20 cellular contexts compared by ENCODE assay signal in the genomic region with DNA sequence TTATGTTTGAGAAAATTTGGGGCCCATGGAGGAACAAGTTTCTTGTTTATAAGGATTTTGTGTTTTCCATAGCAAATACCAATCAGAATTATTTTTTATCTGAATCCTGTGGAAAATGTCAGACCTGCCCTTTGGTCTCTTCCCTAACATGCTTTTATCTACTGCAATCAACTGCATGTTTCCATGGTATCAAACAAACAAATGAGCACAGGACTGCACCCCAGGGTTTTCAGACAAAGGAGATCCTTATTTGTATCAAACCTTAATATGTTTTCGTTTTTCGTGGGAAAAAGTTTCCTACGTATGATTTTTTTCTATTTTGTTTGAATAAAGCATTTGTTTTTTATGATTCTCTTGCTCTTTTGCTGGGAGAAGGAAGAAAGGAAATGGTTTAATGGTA.
DNase-seq lines count a peak whose midpoint lies in the region; ATAC-seq, FAIRE-seq and TF ChIP-seq lines count a peak whose summit lies in the region.
"Had no signal": no experiment of that assay in that cellular context is flagged by ENCODE, and none has a peak within 500 bp of the region (broad histone marks: within the 10 kb centered on the region; RNA-seq: fewer than 3 reads in every experiment).

No MANE protein-coding gene starts in this region.

- no peak overlapping the region for H3K4me3 ChIP-seq in K562
- no peak overlapping the region for H3K4me3 ChIP-seq in HepG2 (replicated peaks in 1 of 3; ENCODE audit: insufficient read depth in 1 of 3, low read depth in 2 of 3, low read length in 3 of 3)
- no peak overlapping the region for H3K4me3 ChIP-seq in small intestine (ENCODE audit: low read depth in 1 of 2, low read length in 2 of 2)
- H3K4me3 ChIP-seq: BLaER1 treated with 17β-estradiol and CSF1 and Interleukin-3, amounts not matched to agents 10 nM and 100 nM; GM23248; MG63 had no signal

- H3K4me2 ChIP-seq in K562 (ENCODE audit: insufficient read depth, low read length), result no peak overlapping the region
- H3K4me2 ChIP-seq in HepG2 (ENCODE audit: low read depth, low read length), result no peak overlapping the region
- H3K4me2 ChIP-seq: BLaER1 treated with 17β-estradiol and CSF1 and Interleukin-3, amounts not matched to agents 10 nM and 100 nM had no signal

- H3K9me3 ChIP-seq in K562 (replicated peaks; ENCODE audit: control insufficient read depth, insufficient read depth, low read depth, low read length), result no peaks in the 10 kb centered on the region
- H3K9me3 ChIP-seq in HepG2 (ENCODE audit: low read length), result no peaks in the 10 kb centered on the region
- no peaks in the 10 kb centered on the region for H3K9me3 ChIP-seq in small intestine (ENCODE audit: control insufficient read depth, low read depth)
- H3K9me3 ChIP-seq: BLaER1 treated with 17β-estradiol and CSF1 and Interleukin-3, amounts not matched to agents 10 nM and 100 nM; MG63 had no signal

- no peaks in the 10 kb centered on the region for H3K9me1 ChIP-seq in K562 (ENCODE audit: control insufficient read depth, insufficient read depth, low read length)

- no peaks in the 10 kb centered on the region for H4K20me1 ChIP-seq in K562 (replicated peaks; ENCODE audit: control insufficient read depth, insufficient read depth, low read length)
- H4K20me1 ChIP-seq in HepG2 (ENCODE audit: insufficient read depth, low read length), result no peaks in the 10 kb centered on the region
- H4K20me1 ChIP-seq: BLaER1 treated with 17β-estradiol and CSF1 and Interleukin-3, amounts not matched to agents 10 nM and 100 nM had no signal

- WGBS in K562 (ENCODE audit: insufficient coverage, low coverage, missing lambda C conversion rate), result 43% methylated on average over 3 of the region's 3 CpGs
- WGBS in HepG2 (ENCODE audit: low lambda C conversion rate), result 85% methylated on average over 3 of the region's 3 CpGs
- 16 to 53% (median 49%) methylated on average over 3 of the region's 3 CpGs for WGBS in small intestine, 3 donors

- CTCF ChIA-PET in K562 (lab: Yijun Ruan, JAX; ENCODE audit: low intra/inter-chr PET ratio) (no interaction called here), HepG2 (lab: Yijun Ruan, JAX; ENCODE audit: low intra/inter-chr PET ratio, low total read pairs) (no interaction called here)

- no peak overlapping the region for H2AFZ ChIP-seq in K562 (ENCODE audit: low read depth, low read length)
- H2AFZ ChIP-seq in HepG2 (ENCODE audit: low read length), result no peak overlapping the region
- H2AFZ ChIP-seq: GM23248 had no signal

- intact Hi-C loops in K562 (cut with micrococcal nuclease), result no loop called here
- intact Hi-C loops in HepG2 (cut with micrococcal nuclease; ENCODE audit: unreplicated experiment), result no loop called here

- TF ChIP-seq RAD21 in K562 (CRISPR knock-in tag; conservative IDR thresholded peaks at IDR 0.05 in 1 of 2, IDR thresholded peaks at IDR 0.05 in 1 of 2) (no peak), HepG2 (CRISPR knock-in tag; IDR thresholded peaks at IDR 0.05) (no peak)

- no peak overlapping the region for H3K9ac ChIP-seq in K562 (ENCODE audit: insufficient read depth in 1 of 2, low read depth in 2 of 2, low read length in 2 of 2)
- no peak overlapping the region for H3K9ac ChIP-seq in HepG2 (ENCODE audit: insufficient read depth, low read depth, low read length)
- H3K9ac ChIP-seq: BLaER1 treated with 17β-estradiol and CSF1 and Interleukin-3, amounts not matched to agents 10 nM and 100 nM; GM23248 had no signal

- H3K36me3 ChIP-seq in K562 (ENCODE audit: control insufficient read depth, insufficient read depth, low read length) (no peaks in the 10 kb centered on the region), HepG2 (replicated peaks in 1 of 2; ENCODE audit: control insufficient read depth in 1 of 2, insufficient read depth in 2 of 2, low read length in 2 of 2) (0 out of 5 replicates have a peak, but pooled peaks cover 0 to 3% of the 10 kb centered on the region in 2 experiments), small intestine (ENCODE audit: control insufficient read depth in 2 of 2, insufficient read depth in 2 of 2, low read length in 2 of 2) (no peaks in the 10 kb centered on the region)
- H3K36me3 ChIP-seq: MG63 had no signal

- no peak overlapping the region for H3K27ac ChIP-seq in K562 (ENCODE audit: extremely low read depth, low read depth, low read length)
- peak overlapping the region; percentile 31 for H3K27ac ChIP-seq in HepG2 (ENCODE audit: extremely low read length, insufficient read depth, low read length)
- H3K27ac ChIP-seq in small intestine (ENCODE audit: low read depth in 1 of 2, low read length in 1 of 2), result no peak overlapping the region
- H3K27ac ChIP-seq: BLaER1 treated with 17β-estradiol and CSF1 and Interleukin-3, amounts not matched to agents 10 nM and 100 nM; GM23248; HL-60 had no signal

- no peak for TF ChIP-seq CTCF in K562 (IDR thresholded peaks at IDR 0.05 in 2 of 3, conservative IDR thresholded peaks at IDR 0.05 in 1 of 3; ENCODE audit: insufficient read depth in 2 of 3, low read depth in 1 of 3, low read length in 3 of 3)
- TF ChIP-seq CTCF in HepG2 (CRISPR knock-in tag; IDR thresholded peaks at IDR 0.05), result no peak
- TF ChIP-seq CTCF in GM13977 (IDR thresholded peaks at IDR 0.05; ENCODE audit: extremely low read depth, insufficient read depth, missing control alignments), result no peak

- FAIRE-seq in K562 (lab: Jason Lieb, UNC) (no peak), HepG2 (lab: Jason Lieb, UNC) (no peak), small intestine (lab: Jason Lieb, UNC) (no peak)
- FAIRE-seq: G401.6 had no signal

- no peaks in the 10 kb centered on the region for H3K79me2 ChIP-seq in K562 (ENCODE audit: control insufficient read depth, insufficient read depth, low read length)
- no peaks in the 10 kb centered on the region for H3K79me2 ChIP-seq in HepG2 (ENCODE audit: insufficient read depth, low read length)

- H3K27me3 ChIP-seq in K562 (ENCODE audit: control insufficient read depth in 2 of 2, insufficient read depth in 2 of 2, low read length in 2 of 2) (no peaks in the 10 kb centered on the region), HepG2 (ENCODE audit: control insufficient read depth in 1 of 2, insufficient read depth in 2 of 2, low read length in 2 of 2) (no peaks in the 10 kb centered on the region; a peak in 1 of 5 replicates), small intestine (ENCODE audit: control insufficient read depth in 2 of 2, insufficient read depth in 2 of 2, low read length in 2 of 2) (no peaks in the 10 kb centered on the region)
- H3K27me3 ChIP-seq: BLaER1 treated with 17β-estradiol and CSF1 and Interleukin-3, amounts not matched to agents 10 nM and 100 nM; MG63 had no signal

- ATAC-seq in K562, result no peak
- peak; percentile 67; the same call in 2 of the 3 replicates for ATAC-seq in HepG2
- ATAC-seq in GM18519 (IDR thresholded peaks at IDR 0.05; ENCODE audit: low FRiP score, unreplicated experiment), result no peak
- ATAC-seq: Panc1, Right ventricle myocardium inferior had no signal

- TF ChIP-seq EP300 in K562 (IDR thresholded peaks at IDR 0.05; ENCODE audit: low read length) (no peak), HepG2 (IDR thresholded peaks at IDR 0.05; ENCODE audit: low read depth in 2 of 2, low read length in 2 of 2) (no peak), HepG2 (CRISPR knock-in tag; IDR thresholded peaks at IDR 0.05; ENCODE audit: borderline replicate concordance) (no peak)

- TF ChIP-seq POLR2A in K562 (conservative IDR thresholded peaks at IDR 0.05), result no peak
- no peak for TF ChIP-seq POLR2A in HepG2 (IDR thresholded peaks at IDR 0.05; ENCODE audit: insufficient read depth in 1 of 2, low read depth in 2 of 2, low read length in 2 of 2)

- BruUV-seq in K562 (replicated peaks; lab: Mats Ljungman, UMichigan), result no TSS peak
- BruUV-seq in HepG2 (replicated peaks; lab: Mats Ljungman, UMichigan), result no TSS peak

- POLR2A ChIA-PET in K562 (lab: Yijun Ruan, JAX) (no interaction called here), HepG2 (lab: Yijun Ruan, JAX) (no interaction called here)

- DNase-seq in NCI-H748 (lab: John Stamatoyannopoulos, UW; ENCODE audit: unreplicated experiment) (peak; percentile 66), NCI-H748 treated with DMSO at 0.1 percent for 48 hours (lab: John Stamatoyannopoulos, UW) (no peak), K562 (ENCODE audit: extremely low read depth in 1 of 4, low spot score in 3 of 4) (no peak), HepG2 (ENCODE audit: low spot score) (peak; percentile 72), small intestine (peak; percentile 62), SIG-M5 (lab: John Stamatoyannopoulos, UW) (no peak), GM13977 (ENCODE audit: low spot score) (no peak)
- DNase-seq: DND-41, GM23248, HCEC 1CT, MG63, NCI-H1092 treated with DMSO at 0.1 percent for 48 hours, NCI-H1694, NCI-H2107 had no signal

- H3K4me1 ChIP-seq in K562 (replicated peaks in 1 of 2; ENCODE audit: control insufficient read depth in 2 of 2, insufficient read depth in 2 of 2, low read length in 2 of 2), result peaks cover 0 to 5% of the 10 kb centered on the region in 2 experiments; a peak in 2 of 5 replicates
- H3K4me1 ChIP-seq in HepG2 (ENCODE audit: insufficient read depth, low read length), result peaks cover 9% of the 10 kb centered on the region
- peaks cover 2 to 9% of the 10 kb centered on the region in 2 donors for H3K4me1 ChIP-seq in small intestine (ENCODE audit: control insufficient read depth in 2 of 2, insufficient read depth in 1 of 2, low read depth in 1 of 2, low read length in 1 of 2)

- in situ Hi-C loops in K562 (cut with MboI), result no loop called here
- in situ Hi-C loops in HepG2 (cut with HindIII; ENCODE audit: extremely low pct_ligation_motif_present, low pct_unique_long_range_greater_than_20kb), result no loop called here
- in situ Hi-C loops in GM13977 (cut with MboI; ENCODE audit: low pct_unique_long_range_greater_than_20kb, low sequenced_read_pairs, unreplicated experiment), result no loop called here

TF ChIP-seq in K562, 482 proteins besides CTCF, POLR2A, EP300 and RAD21 (continues in another document):
- TF ChIP-seq ZNF140 (CRISPR knock-in tag; IDR thresholded peaks at IDR 0.05) (no peak), MYBL2 (IDR thresholded peaks at IDR 0.05; ENCODE audit: low read depth) (no peak), MYBL2 (CRISPR knock-in tag; IDR thresholded peaks at IDR 0.05; ENCODE audit: borderline replicate concordance) (no peak), RFX1 (IDR thresholded peaks at IDR 0.05) (peak; percentile 33), ZNF76 (CRISPR knock-in tag; IDR thresholded peaks at IDR 0.05; ENCODE audit: borderline replicate concordance) (no peak), ARID2 (IDR thresholded peaks at IDR 0.05) (no peak), MEF2A (IDR thresholded peaks at IDR 0.05; ENCODE audit: control insufficient read depth, low read depth, low read length) (no peak)

TF ChIP-seq in HepG2, 621 proteins besides CTCF, POLR2A, EP300 and RAD21 (continues in another document):
- no peak for TF ChIP-seq ZFY (CRISPR knock-in tag; IDR thresholded peaks at IDR 0.05)
- no peak for TF ChIP-seq ISX (CRISPR knock-in tag; conservative IDR thresholded peaks at IDR 0.05)
- TF ChIP-seq ASH2L (IDR thresholded peaks at IDR 0.05; ENCODE audit: insufficient read length, low read depth, low read length), result peak; percentile 22
- TF ChIP-seq, protein P1, sequence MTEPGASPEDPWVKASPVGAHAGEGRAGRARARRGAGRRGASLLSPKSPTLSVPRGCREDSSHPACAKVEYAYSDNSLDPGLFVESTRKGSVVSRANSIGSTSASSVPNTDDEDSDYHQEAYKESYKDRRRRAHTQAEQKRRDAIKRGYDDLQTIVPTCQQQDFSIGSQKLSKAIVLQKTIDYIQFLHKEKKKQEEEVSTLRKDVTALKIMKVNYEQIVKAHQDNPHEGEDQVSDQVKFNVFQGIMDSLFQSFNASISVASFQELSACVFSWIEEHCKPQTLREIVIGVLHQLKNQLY (CRISPR knock-in tag; IDR thresholded peaks at IDR 0.05), result no peak

Comparison
In these comparisons a context has a peak if more than half of its experiments do, and no peak if none do; other contexts are left out.
1. DNase-seq: peak in NCI-H748 (single experiment), HepG2 (single experiment) and small intestine (single experiment); none in NCI-H748 treated with DMSO at 0.1 percent for 48 hours (single experiment), K562 (0 of 4), SIG-M5 (single experiment) and GM13977 (single experiment).